ENCODE assay signal across 2 cellular contexts in genomic region chr11:17714870-17715269, GRCh38.
TF ChIP-seq lines count a peak whose summit lies in the region.

No MANE protein-coding gene starts in this region.

TF ChIP-seq in IMR-90, 13 proteins besides CTCF, POLR2A, EP300 and RAD21:
- no peak for TF ChIP-seq MXI1 (IDR thresholded peaks at IDR 0.05; ENCODE audit: borderline replicate concordance, low read depth, low read length)

TF ChIP-seq in HepG2, 621 proteins besides CTCF, POLR2A, EP300 and RAD21:
- TF ChIP-seq ZBTB25 (CRISPR knock-in tag; IDR thresholded peaks at IDR 0.05) (no peak), RCOR2 (CRISPR knock-in tag; IDR thresholded peaks at IDR 0.05) (no peak), FOXA1 (IDR thresholded peaks at IDR 0.05) (no peak), FOXA1 (CRISPR knock-in tag; IDR thresholded peaks at IDR 0.05) (no peak), TOPORS (CRISPR knock-in tag; IDR thresholded peaks at IDR 0.05) (no peak), SYNCRIP (IDR thresholded peaks at IDR 0.05; ENCODE audit: insufficient read depth, low read depth, low read length) (no peak), SMAD3 (CRISPR knock-in tag; IDR thresholded peaks at IDR 0.05) (no peak), CENPBD1 (CRISPR knock-in tag; IDR thresholded peaks at IDR 0.05; ENCODE audit: borderline replicate concordance, low read depth) (no peak), SMAD1 (CRISPR knock-in tag; IDR thresholded peaks at IDR 0.05; ENCODE audit: borderline replicate concordance, low read depth) (no peak), BCL3 (CRISPR knock-in tag; IDR thresholded peaks at IDR 0.05) (no peak)
